In the genomic region with DNA sequence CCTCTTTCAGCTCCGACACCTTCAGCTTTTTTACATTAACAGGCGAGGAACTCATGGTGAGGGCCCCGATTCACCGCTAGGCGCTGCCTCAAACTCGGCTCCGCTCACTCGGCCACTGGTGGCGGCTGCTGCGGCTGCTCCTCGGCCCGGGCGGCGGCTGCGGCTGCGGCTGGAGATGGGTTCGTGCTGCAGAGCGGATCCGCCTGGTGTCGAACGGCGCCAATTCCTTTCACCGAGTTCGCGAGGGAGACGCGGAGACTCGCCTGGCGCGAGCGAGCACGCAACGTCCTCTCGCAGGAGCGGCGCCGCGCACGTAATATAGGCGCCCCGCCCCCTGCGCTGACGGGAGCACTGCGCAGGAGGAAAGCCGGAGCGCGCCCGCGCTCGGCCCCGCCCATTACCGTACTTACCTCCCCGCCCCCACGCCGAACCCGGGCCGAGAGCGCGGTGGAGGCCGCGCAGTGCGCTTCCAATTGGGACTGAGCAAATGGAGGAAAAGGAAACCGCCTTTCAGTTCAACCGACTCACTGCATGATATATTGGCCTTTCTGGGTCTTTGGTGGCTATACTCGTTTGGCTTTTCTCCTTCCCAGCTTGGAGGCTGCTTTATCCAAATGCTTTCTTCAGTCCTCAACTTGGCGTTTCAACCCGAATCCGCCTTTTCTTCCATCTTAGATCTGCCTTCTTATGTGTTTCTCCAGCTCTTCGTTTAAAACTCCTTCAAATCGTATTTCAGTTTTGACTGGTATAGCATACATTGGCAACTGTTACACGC, we compare ENCODE assay signal across 8 cellular contexts. TPM values are rescaled to one million over a fixed set of nuclear protein-coding genes. Genes with fewer than 3 reads are reported as not detected.
A peak's percentile ranks its signal among the peaks of the same experiment; 100 is the strongest.
DNase-seq lines count a peak whose midpoint lies in the region; ATAC-seq, FAIRE-seq and TF ChIP-seq lines count a peak whose summit lies in the region.

A gene (minus strand): TSS at position 291 of the 775 bp plus-strand sequence. CDS start 236 bp downstream, at position 55.

- intact Hi-C loops in left ventricle myocardium superior (cut with micrococcal nuclease) (no loop called here), psoas muscle (cut with DNase I) (loop anchor here (1.0 to 2.0 kb wide), 5 partner anchors 54 to 178 kb away; no protein-coding TSS in a partner anchor)

- 0 to 1% (median 0%) methylated on average over 70 to 71 of the region's 71 CpGs for WGBS in psoas muscle, 3 donors

- peak; percentile 90 for FAIRE-seq in urothelium cell line (lab: Jason Lieb, UNC)

- ATAC-seq in GM18498 (IDR thresholded peaks at IDR 0.05; ENCODE audit: unreplicated experiment) (peak; percentile 68), HG02938 (IDR thresholded peaks at IDR 0.05; ENCODE audit: unreplicated experiment) (peak; percentile 56), left ventricle myocardium superior (peak; percentile 91), psoas muscle (peak; percentile 83 to 89 (median 88))

- peak; percentile 19 for TF ChIP-seq CTCF in psoas muscle (IDR thresholded peaks at IDR 0.05)

- no peaks in the 10 kb centered on the region for H3K27me3 ChIP-seq in psoas muscle (ENCODE audit: insufficient read depth in 3 of 3, low read length in 2 of 3)

- peaks cover 4 to 31% of the 10 kb centered on the region in 2 donors for H3K36me3 ChIP-seq in psoas muscle (ENCODE audit: insufficient read depth in 1 of 2, low read depth in 1 of 2)

- peak within 1 kb of the TSS; percentile 99 for H3K27ac ChIP-seq in angular gyrus (ENCODE audit: low read depth, low read length)
- peak within 1 kb of the TSS; percentile 100 for H3K27ac ChIP-seq in psoas muscle

- peak; percentile 92 to 93 for DNase-seq in NCI-H187 (lab: John Stamatoyannopoulos, UW)
- peak; percentile 92 to 99 (median 94) for DNase-seq in T-helper 2 cell
- DNase-seq in left ventricle myocardium superior = peak; percentile 99
- DNase-seq in psoas muscle = peak; percentile 98
- peak; percentile 94 for DNase-seq in urothelium cell line (ENCODE audit: low spot score)

- no peaks in the 10 kb centered on the region for H3K9me3 ChIP-seq in psoas muscle

- H3K4me1 ChIP-seq in psoas muscle = peaks cover 40% of the 10 kb centered on the region

- H3K4me3 ChIP-seq in psoas muscle = peak within 1 kb of the TSS; percentile 97

RNA-seq across cellular contexts. Expression of the gene that starts here (rescaled TPM):
- total RNA-seq in left ventricle myocardium superior (183 TPM), psoas muscle (100 to 1,000 TPM; 163 to 262 (median 202) TPM)
- 100 to 1,000 TPM; 110 to 186 (median 139) TPM for polyA plus RNA-seq in psoas muscle

Comparison
In these comparisons a context has a peak if more than half of its experiments do, and no peak if none do; other contexts are left out.
1. Peak in every context shown above with its lines: DNase-seq, ATAC-seq, H3K4me3 ChIP-seq and H3K27ac ChIP-seq.